8 cellular contexts compared by ENCODE assay signal in genomic region chr7:134557391-134557790, GRCh38. TPM values are rescaled to one million over a fixed set of nuclear protein-coding genes. Genes with fewer than 3 reads are reported as not detected.
"Had no signal": no experiment of that assay in that cellular context is flagged by ENCODE, and none has a peak within 500 bp of the region (broad histone marks: within the 10 kb centered on the region; RNA-seq: fewer than 3 reads in every experiment).

No MANE protein-coding gene starts in this region.

- H3K4me3 ChIP-seq: GM23338 had no signal

- ATAC-seq: GM23338, HepG2 had no signal

- H3K4me2 ChIP-seq: GM23338 had no signal

- DNase-seq: H9, HCEC 1CT had no signal

- H2AFZ ChIP-seq: GM23338 had no signal

- H3K27ac ChIP-seq: HL-60 had no signal

RNA-seq across cellular contexts. Expression of gene AKR1B15, which starts 8.5 kb away (rescaled TPM):
- total RNA-seq: GM23338, H9, HT1080 had no signal
- polyA plus RNA-seq: GM23338, HepG2, IgD-negative memory B cell had no signal

RNA-seq across cellular contexts. Expression of gene AKR1B10, which starts 30.0 kb away (rescaled TPM):
- total RNA-seq: H1, H9 had no signal
- polyA plus RNA-seq: IgD-negative memory B cell had no signal
